In the genomic region with DNA sequence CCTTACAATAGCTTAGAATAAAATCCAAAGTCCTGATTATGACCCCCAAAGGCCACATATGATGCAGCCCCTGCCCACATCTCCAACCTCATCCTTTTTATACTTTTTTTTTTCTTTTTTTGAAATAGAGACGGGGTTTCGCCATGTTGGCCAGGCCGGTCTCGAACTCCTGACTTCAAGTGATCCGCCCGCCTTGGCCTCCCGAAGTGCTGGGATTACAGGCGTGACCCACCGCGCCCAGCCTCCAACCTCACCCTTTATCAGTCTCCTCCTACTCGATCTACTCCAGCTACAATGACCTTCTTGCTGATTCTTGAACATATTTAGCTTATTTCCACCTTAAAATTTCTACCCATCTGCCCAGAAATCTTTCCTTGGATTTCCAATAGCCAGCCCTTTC, we compare ENCODE assay signal across 8 cellular contexts. TPM values are rescaled to one million over a fixed set of nuclear protein-coding genes. Genes with fewer than 3 reads are reported as not detected.
A peak's percentile ranks its signal among the peaks of the same experiment; 100 is the strongest.
DNase-seq lines count a peak whose midpoint lies in the region; ATAC-seq, FAIRE-seq and TF ChIP-seq lines count a peak whose summit lies in the region.

No MANE protein-coding gene starts in this region.

- H3K9me3 Mint-ChIP-seq in CD4-positive, alpha-beta memory T cell = peaks cover 0 to 4% (median 0%) of the 10 kb centered on the region in 8 donors

- intact Hi-C loops in CD4-positive, alpha-beta memory T cell (cut with micrococcal nuclease) = loop anchor here (5.0 kb wide), 1 partner anchor 286 kb away; the partner anchor contains the start of gene TRAFD1

- POLR2A ChIA-PET in CD4-positive, alpha-beta memory T cell (lab: Charles Lee; ENCODE audit: partially characterized antibody) = interaction anchor here (0.6 to 2.6 kb wide), 11 partner anchors 11 to 1437 kb away, joined by 3 to 29 read pairs (median 10); partner anchors contain the start of genes ACAD10, BRAP, ERP29 and NAA25
- POLR2A ChIA-PET in H1 (lab: Charles Lee; ENCODE audit: partially characterized antibody) = interaction anchor here (0.6 to 3.6 kb wide), 17 partner anchors 11 to 683 kb away, joined by 3 to 40 read pairs (median 4); partner anchors contain the start of genes ALDH2 and TMEM116

- H3K27ac ChIP-seq in CD4-positive, alpha-beta memory T cell (ENCODE audit: low read depth, low read length) = peak overlapping the region; percentile 84
- no peak overlapping the region for H3K27ac ChIP-seq in H1 (ENCODE audit: low read depth, low read length)

- no peak overlapping the region for H2AK5ac ChIP-seq in H1 (ENCODE audit: low read depth, low read length)

- no peak overlapping the region for H4K5ac ChIP-seq in H1 (ENCODE audit: insufficient read length, low read depth, low read length)

- no peak overlapping the region for H3K18ac ChIP-seq in H1 (ENCODE audit: extremely low read depth, low read length)

- peaks cover 0 to 6% of the 10 kb centered on the region in 2 experiments for H4K20me1 ChIP-seq in H1 (replicated peaks in 1 of 2; ENCODE audit: control insufficient read depth in 1 of 2, insufficient read depth in 2 of 2, low read length in 2 of 2)

- no peak overlapping the region for H3K14ac ChIP-seq in H1 (ENCODE audit: insufficient read length)

- peaks cover 35 to 43% of the 10 kb centered on the region in 2 donors for H3K36me3 Mint-ChIP-seq in CD4-positive, alpha-beta memory T cell

- no peaks in the 10 kb centered on the region for H3K9me3 ChIP-seq in CD4-positive, alpha-beta memory T cell (ENCODE audit: control insufficient read depth in 1 of 2, low read length in 2 of 2)
- H3K9me3 ChIP-seq in H1 (ENCODE audit: insufficient read depth in 2 of 2, low read depth in 1 of 2, low read length in 1 of 2) (no peaks in the 10 kb centered on the region; a peak in 1 of 4 replicates), neuron (ENCODE audit: low read length) (no peaks in the 10 kb centered on the region)

- no peak overlapping the region for H2BK12ac ChIP-seq in H1 (ENCODE audit: low read depth, low read length)

- no peaks in the 10 kb centered on the region for H3K27me3 ChIP-seq in CD4-positive, alpha-beta memory T cell (ENCODE audit: insufficient read depth, low read length)
- H3K27me3 ChIP-seq in H1 (replicated peaks in 1 of 4; ENCODE audit: control insufficient read depth in 3 of 4, extremely low read depth in 1 of 4, insufficient read depth in 3 of 4, low read length in 3 of 4) = no peaks in the 10 kb centered on the region
- H3K27me3 ChIP-seq in neuron (ENCODE audit: insufficient read depth, low read length) = no peaks in the 10 kb centered on the region

- H2BK5ac ChIP-seq in H1 (ENCODE audit: low read depth, low read length) = no peak overlapping the region

- peaks cover 0 to 1% of the 10 kb centered on the region in 2 donors for H3K27me3 Mint-ChIP-seq in CD4-positive, alpha-beta memory T cell

- H4K8ac ChIP-seq in H1 (ENCODE audit: extremely low read depth, insufficient read depth, low read length) = no peak overlapping the region

- no peak overlapping the region for H2BK20ac ChIP-seq in H1 (ENCODE audit: low read length)

- no peak for DNase-seq in CD4-positive, alpha-beta memory T cell
- peak; percentile 54 for DNase-seq in NCI-H146 treated with DMSO at 0.1 percent for 48 hours (lab: John Stamatoyannopoulos, UW; ENCODE audit: unreplicated experiment)
- no peak for DNase-seq in H1 (ENCODE audit: low read depth in 1 of 2, low spot score in 2 of 2)
- no peak for DNase-seq in HuH-7.5 (ENCODE audit: low spot score)
- no peak for DNase-seq in urothelium cell line (ENCODE audit: low spot score)
- DNase-seq in NCI-H1417 (lab: John Stamatoyannopoulos, UW) = no peak

- no peak overlapping the region for H2BK15ac ChIP-seq in H1 (ENCODE audit: low read length)

- H4K91ac ChIP-seq in H1 (replicated peaks; ENCODE audit: insufficient read length, low read length) = no peak overlapping the region

- CTCF ChIA-PET in CD4-positive, alpha-beta memory T cell (lab: Charles Lee; ENCODE audit: partially characterized antibody) = interaction anchor here (0.7 to 2.7 kb wide), 4 partner anchors 8 to 173 kb away, joined by 3 to 9 read pairs (median 5); no protein-coding TSS in a partner anchor
- CTCF ChIA-PET in H1 (lab: Charles Lee; ENCODE audit: partially characterized antibody) = interaction anchor here (0.6 to 3.4 kb wide), 10 partner anchors 15 to 932 kb away, joined by 3 to 10 read pairs (median 4); partner anchors contain the start of genes ERP29 and TMEM116

- TF ChIP-seq CTCF in H1 (IDR thresholded peaks at IDR 0.05; ENCODE audit: control extremely low read depth in 1 of 3, insufficient read depth in 1 of 3, low read depth in 1 of 3, low read length in 3 of 3) = no peak

- peak overlapping the region; percentile 98 to 100 (median 98) for H3K9ac ChIP-seq in H1 (replicated peaks in 1 of 4; ENCODE audit: extremely low read depth in 1 of 4, low read depth in 3 of 4, low read length in 3 of 4)

- no peak overlapping the region for H2BK120ac ChIP-seq in H1 (replicated peaks; ENCODE audit: low read depth, low read length)

- H3K79me2 ChIP-seq in H1 (ENCODE audit: control insufficient read depth in 1 of 2, insufficient read depth in 2 of 2, low read length in 2 of 2) = peaks cover 26 to 61% of the 10 kb centered on the region in 2 experiments

- H3K4me3 ChIP-seq in CD4-positive, alpha-beta memory T cell (ENCODE audit: low read length in 2 of 2) = peak overlapping the region; percentile 95 to 97
- H3K4me3 ChIP-seq in H1 (ENCODE audit: extremely low read depth in 1 of 4, insufficient read depth in 2 of 4, low read depth in 3 of 4, low read length in 4 of 4) (peak overlapping the region; percentile 75 to 94 (median 86); a peak in 7 of 8 replicates), neuron (ENCODE audit: low read length) (peak overlapping the region; percentile 95)

- peaks cover 46% of the 10 kb centered on the region for H3K4me1 ChIP-seq in CD4-positive, alpha-beta memory T cell (ENCODE audit: insufficient read depth, low read length)
- H3K4me1 ChIP-seq in H1 (replicated peaks in 1 of 4; ENCODE audit: control insufficient read depth in 3 of 4, insufficient read depth in 4 of 4, low read length in 3 of 4) = no peaks in the 10 kb centered on the region; a peak in 2 of 7 replicates
- H3K4me1 ChIP-seq in neuron (ENCODE audit: insufficient read depth, low read length) = peaks cover 23% of the 10 kb centered on the region

- H3K79me1 ChIP-seq in H1 (ENCODE audit: low read depth, low read length) = peaks cover 5% of the 10 kb centered on the region

- TF ChIP-seq EP300 in H1 (IDR thresholded peaks at IDR 0.05; ENCODE audit: borderline replicate concordance in 1 of 2, low read depth in 2 of 2, low read length in 2 of 2) = no peak

- TF ChIP-seq RAD21 in H1 (IDR thresholded peaks at IDR 0.05 in 1 of 2, conservative IDR thresholded peaks at IDR 0.05 in 1 of 2; ENCODE audit: low read depth in 2 of 2, low read length in 2 of 2) = no peak

- H3K23ac ChIP-seq in H1 (ENCODE audit: insufficient read length) = no peak overlapping the region

- H3K4me1 Mint-ChIP-seq in CD4-positive, alpha-beta memory T cell = peaks cover 42 to 78% (median 56%) of the 10 kb centered on the region in 4 donors

- ATAC-seq in GM21367 (IDR thresholded peaks at IDR 0.05; ENCODE audit: unreplicated experiment) = no peak

- H3K4me3 Mint-ChIP-seq in CD4-positive, alpha-beta memory T cell = peak overlapping the region; percentile 96 to 99 (median 99)

- H3K4me2 ChIP-seq in H1 (ENCODE audit: insufficient read depth in 1 of 2, low read depth in 2 of 2, low read length in 2 of 2) = peak overlapping the region; percentile 72 to 87

- H2AFZ ChIP-seq in H1 (ENCODE audit: low read length) = no peak overlapping the region
- no peak overlapping the region for H2AFZ ChIP-seq in neuron (ENCODE audit: low read depth, low read length)

- FAIRE-seq in H1 (lab: Jason Lieb, UNC) (no peak), urothelium cell line (lab: Jason Lieb, UNC) (no peak)

- H3K23me2 ChIP-seq in H1 (ENCODE audit: low read depth, low read length) = peaks cover 6% of the 10 kb centered on the region

- peak overlapping the region; percentile 98 to 100 (median 100) for H3K27ac Mint-ChIP-seq in CD4-positive, alpha-beta memory T cell

- TF ChIP-seq POLR2A in H1 (IDR thresholded peaks at IDR 0.05; ENCODE audit: control extremely low read depth in 1 of 2, low read depth in 2 of 2, low read length in 2 of 2) = no peak

- H3K4ac ChIP-seq in H1 (replicated peaks; ENCODE audit: insufficient read length, low read depth, low read length) = no peak overlapping the region

- no peak overlapping the region for H3K56ac ChIP-seq in H1 (replicated peaks; ENCODE audit: insufficient read length, low read depth, low read length)

- 64% methylated on average over 11 of the region's 11 CpGs; no CpG with 5 or more reads in 1 of the 2 experiments for WGBS in H1 (ENCODE audit: extremely low coverage in 1 of 2, insufficient coverage in 1 of 2, insufficient read length in 1 of 2, insufficient replicate concordance in 2 of 2, low coverage in 1 of 2, low lambda C conversion rate in 2 of 2, missing lambda C conversion rate in 1 of 2), 2 experiments

- no peaks in the 10 kb centered on the region for H3K36me3 ChIP-seq in CD4-positive, alpha-beta memory T cell (ENCODE audit: insufficient read depth, low read length)
- H3K36me3 ChIP-seq in H1 (ENCODE audit: control insufficient read depth in 2 of 4, insufficient read depth in 4 of 4, low read length in 3 of 4) = peaks cover 2 to 11% (median 5%) of the 10 kb centered on the region in 4 experiments; a peak in 3 of 8 replicates
- peaks cover 15% of the 10 kb centered on the region for H3K36me3 ChIP-seq in neuron (ENCODE audit: insufficient read depth, low read length)

RNA-seq across cellular contexts. Expression of gene MAPKAPK5, which starts 1.2 kb away (rescaled TPM):
- total RNA-seq in CD4-positive, alpha-beta memory T cell = 10 to 100 TPM; 59.6 to 68.1 TPM
- 10 to 100 TPM; 36.6 to 43.0 TPM for polyA plus RNA-seq in CD4-positive, alpha-beta memory T cell
- total RNA-seq in H1 (2021; fragmentation: NEBNext Ultra II Directional; extraction: Animal tissue kit (Norgen Biotek cat#: 25700)) = 90.8 and 91.5 TPM in 2 replicates
- polyA plus RNA-seq in H1 (2011; rRNA removed) = 33.8 and 40.0 TPM in 2 replicates
- polyA plus RNA-seq in H1 (2011; cell fraction: cytosol; rRNA removed) = 61.6 TPM
- 71.2 TPM for polyA plus RNA-seq in H1 (2011; cell fraction: nucleus; rRNA removed)
- 58.3 to 69.9 TPM (median 62.5 TPM) in 4 replicates for polyA plus RNA-seq in H1 (2012, experiment 1 of 2)
- polyA plus RNA-seq in H1 (2012, experiment 2 of 2) = 20.3 TPM
- polyA plus RNA-seq in H1 (2013, experiment 1 of 2) = 34.8 TPM
- polyA plus RNA-seq in H1 (2013, experiment 2 of 2) = 34.6 TPM
- polyA minus RNA-seq in H1 (2011; rRNA and poly(A)+ RNA removed) = 87.2 and 98.8 TPM in 2 replicates
- polyA minus RNA-seq in H1 (2011; cell fraction: cytosol; rRNA and poly(A)+ RNA removed) = 31.6 TPM
- 96.5 TPM for polyA minus RNA-seq in H1 (2011; cell fraction: nucleus; rRNA and poly(A)+ RNA removed)
